ENCODE assay signal across 8 cellular contexts in the genomic region with DNA sequence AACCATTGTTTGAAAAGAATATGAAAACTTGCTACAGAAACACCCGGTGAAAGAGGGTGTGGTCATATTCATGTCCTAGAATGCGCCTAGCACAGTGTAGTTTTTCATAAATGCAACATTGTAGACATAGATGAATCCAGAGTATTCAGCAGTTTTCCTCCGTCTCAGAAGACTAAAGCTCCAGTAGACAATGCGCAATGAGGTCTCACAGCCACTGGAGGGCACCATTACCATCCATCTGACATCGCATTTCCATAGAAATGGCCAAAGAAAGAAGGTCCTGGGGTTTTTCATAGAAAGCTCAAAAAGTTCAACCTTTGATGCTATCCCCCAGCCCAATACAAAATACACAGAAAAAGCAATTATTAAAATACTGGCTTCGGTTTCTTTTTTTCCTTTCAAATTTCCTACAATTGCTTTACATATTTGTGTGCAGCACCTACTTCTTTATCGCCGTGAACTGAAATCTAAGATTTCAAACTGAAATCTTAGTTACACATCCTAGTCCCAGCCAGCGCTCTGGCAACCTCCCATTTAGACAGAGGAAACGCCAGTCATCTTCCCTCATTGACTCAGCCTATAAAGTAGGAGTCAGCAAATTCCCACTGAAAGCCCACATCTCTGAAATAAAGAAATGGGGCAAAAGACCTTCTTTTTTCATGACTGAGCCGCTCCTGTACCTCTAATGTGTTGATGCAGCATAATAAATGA. TPM values are rescaled to one million over a fixed set of nuclear protein-coding genes. Genes with fewer than 3 reads are reported as not detected.
A peak's percentile ranks its signal among the peaks of the same experiment; 100 is the strongest.
DNase-seq lines count a peak whose midpoint lies in the region; ATAC-seq and TF ChIP-seq lines count a peak whose summit lies in the region.

No MANE protein-coding gene starts in this region.

- H3K27me3 ChIP-seq in HL-60 (ENCODE audit: insufficient read depth, poor library complexity, severe bottlenecking) = no peaks in the 10 kb centered on the region
- no peaks in the 10 kb centered on the region for H3K27me3 ChIP-seq in neutrophil

- DNase-seq in Caki2 (ENCODE audit: low read depth) = peak; percentile 37
- DNase-seq in HL-60 (ENCODE audit: low read depth in 1 of 2, low spot score in 1 of 2) = peak in 1 of 2 experiments; percentile 61
- peak; percentile 60 for DNase-seq in NOMO-1 treated with DMSO at 0.1 percent for 48 hours (lab: John Stamatoyannopoulos, UW; ENCODE audit: unreplicated experiment)
- peak; percentile 69 to 72 for DNase-seq in activated T-cell treated with anti-CD3 and anti-CD28 coated beads, Interleukin-2, amount 50 U/mL, for 48 hours
- DNase-seq in fibroblast of peridontal ligament (ENCODE audit: extremely low read depth) = peak; percentile 83
- DNase-seq in cerebellar nuclear complex (lab: John Stamatoyannopoulos, UW) = no peak

- in situ Hi-C loops in Caki2 (cut with HindIII; ENCODE audit: low pct_unique_long_range_greater_than_20kb, low sequenced_read_pairs) = no loop called here

- peaks cover 31 to 37% of the 10 kb centered on the region in 2 experiments for H3K4me1 ChIP-seq in neutrophil (ENCODE audit: control insufficient read depth in 1 of 2, insufficient read depth in 1 of 2, low read depth in 1 of 2, low read length in 1 of 2)

- no peak for ATAC-seq in GM18870 (IDR thresholded peaks at IDR 0.05; ENCODE audit: unreplicated experiment)

- H3K9me3 ChIP-seq in neutrophil = no peaks in the 10 kb centered on the region

- TF ChIP-seq CTCF in HL-60 (IDR thresholded peaks at IDR 0.05; ENCODE audit: insufficient read depth, low read length) (peak; percentile 78), neutrophil (IDR thresholded peaks at IDR 0.05) (peak; percentile 91)

- H3K36me3 ChIP-seq in neutrophil = no peaks in the 10 kb centered on the region

- H3K27ac ChIP-seq in HL-60 (replicated peaks) (no peak overlapping the region), neutrophil (no peak overlapping the region)

- H3K4me3 ChIP-seq in HL-60 (replicated peaks; ENCODE audit: insufficient read depth, low read length) = no peak overlapping the region
- H3K4me3 ChIP-seq in neutrophil (ENCODE audit: low read depth in 1 of 2, low read length in 1 of 2) = no peak overlapping the region

RNA-seq across cellular contexts. Expression of a gene that starts 3.9 kb away (rescaled TPM):
- total RNA-seq in Caki2 (2014; rRNA removed; shearing (Covaris generic); ENCODE audit: low replicate concordance) = 12.7 and 17.5 TPM in 2 replicates

Comparison
In these comparisons a context has a peak if more than half of its experiments do, and no peak if none do; other contexts are left out.
1. DNase-seq: peak in Caki2 (single experiment), NOMO-1 treated with DMSO at 0.1 percent for 48 hours (single experiment), activated T-cell treated with anti-CD3 and anti-CD28 coated beads, Interleukin-2, amount 50 U/mL, for 48 hours (2 of 2) and fibroblast of peridontal ligament (single experiment); none in cerebellar nuclear complex (0 of 2).